Comparison of ENCODE assay signal across 10 cellular contexts in genomic region chr2:37375721-37376399, GRCh38. TPM values are rescaled to one million over a fixed set of nuclear protein-coding genes. Genes with fewer than 3 reads are reported as not detected.
DNase-seq lines count a peak whose midpoint lies in the region; ATAC-seq and FAIRE-seq lines count a peak whose summit lies in the region.
"Had no signal": no experiment of that assay in that cellular context is flagged by ENCODE, and none has a peak within 500 bp of the region (broad histone marks: within the 10 kb centered on the region; RNA-seq: fewer than 3 reads in every experiment).

No MANE protein-coding gene starts in this region.

- FAIRE-seq in frontal cortex (lab: Jason Lieb, UNC) = no peak

- peaks cover 80% of the 10 kb centered on the region for H3K27me3 Mint-ChIP-seq in activated naive CD4-positive, alpha-beta T cell treated with anti-CD3 and anti-CD28 coated beads, Interleukin-2, amount 10 ng/mL, durations not matched to agents 7 days and 5 days
- H3K27me3 Mint-ChIP-seq in activated naive CD8-positive, alpha-beta T cell = peaks cover 14% of the 10 kb centered on the region

- peak; percentile 11 for ATAC-seq in HG02981 (IDR thresholded peaks at IDR 0.05; ENCODE audit: unreplicated experiment)

- DNase-seq in activated naive CD4-positive, alpha-beta T cell treated with anti-CD3 and anti-CD28 coated beads, Interleukin-2, amount 10 ng/mL, durations not matched to agents 7 days and 5 days = no peak
- no peak for DNase-seq in activated naive CD4-positive, alpha-beta T cell treated with Interleukin-2 at 50 U/mL for 16 hours
- DNase-seq in inferior parietal cortex (ENCODE audit: extremely low spot score) (no peak), NCI-H510A treated with DMSO at 0.1 percent for 48 hours (lab: John Stamatoyannopoulos, UW) (no peak), frontal cortex (ENCODE audit: low spot score in 2 of 2) (no peak)
- DNase-seq: activated CD4-positive, alpha-beta T cell treated with anti-CD3 and anti-CD28 coated beads, Interleukin-2, amount 50 U/mL, for 1 hour; Caco-2 had no signal

- H3K9ac ChIP-seq in stomach smooth muscle (ENCODE audit: low read length in 2 of 2) = no peak overlapping the region

- no peaks in the 10 kb centered on the region for H3K36me3 Mint-ChIP-seq in activated naive CD4-positive, alpha-beta T cell treated with anti-CD3 and anti-CD28 coated beads, Interleukin-2, amount 10 ng/mL, durations not matched to agents 7 days and 5 days
- H3K36me3 Mint-ChIP-seq in activated naive CD8-positive, alpha-beta T cell = peaks cover 3% of the 10 kb centered on the region

- H3K4me1 Mint-ChIP-seq in activated naive CD4-positive, alpha-beta T cell treated with anti-CD3 and anti-CD28 coated beads, Interleukin-2, amount 10 ng/mL, durations not matched to agents 7 days and 5 days = peaks cover 32% of the 10 kb centered on the region
- H3K4me1 Mint-ChIP-seq in activated naive CD8-positive, alpha-beta T cell (ENCODE audit: low read depth) = peaks cover 45% of the 10 kb centered on the region

- H3K27me3 ChIP-seq in stomach smooth muscle (ENCODE audit: control insufficient read depth in 1 of 2, insufficient read depth in 2 of 2, low read length in 2 of 2) = no peaks in the 10 kb centered on the region

- H3K9me3 Mint-ChIP-seq in activated naive CD4-positive, alpha-beta T cell treated with anti-CD3 and anti-CD28 coated beads, Interleukin-2, amount 10 ng/mL, durations not matched to agents 7 days and 5 days = no peaks in the 10 kb centered on the region
- no peaks in the 10 kb centered on the region for H3K9me3 Mint-ChIP-seq in activated naive CD8-positive, alpha-beta T cell (ENCODE audit: low read depth)

- H3K27ac ChIP-seq in stomach smooth muscle (ENCODE audit: low read length) = peak overlapping the region; percentile 42

- peaks cover 9% of the 10 kb centered on the region for H3K4me1 ChIP-seq in stomach smooth muscle (ENCODE audit: control insufficient read depth, insufficient read depth, low read length)
- H3K4me1 ChIP-seq: Caco-2 had no signal

- H3K9me3 ChIP-seq in stomach smooth muscle (ENCODE audit: control insufficient read depth in 2 of 2, low read length in 2 of 2) = no peaks in the 10 kb centered on the region
- H3K9me3 ChIP-seq: Caco-2 had no signal

- no peak overlapping the region for H3K27ac Mint-ChIP-seq in activated naive CD4-positive, alpha-beta T cell treated with anti-CD3 and anti-CD28 coated beads, Interleukin-2, amount 10 ng/mL, durations not matched to agents 7 days and 5 days
- peak overlapping the region; percentile 67 for H3K27ac Mint-ChIP-seq in activated naive CD8-positive, alpha-beta T cell

- H3K4me3 ChIP-seq in stomach smooth muscle (ENCODE audit: low read length in 2 of 2) = peak overlapping the region; percentile 8 to 57

- H3K36me3 ChIP-seq in stomach smooth muscle (ENCODE audit: control insufficient read depth in 2 of 2, insufficient read depth in 2 of 2, low read length in 2 of 2) = no peaks in the 10 kb centered on the region

- peak overlapping the region; percentile 23 for H3K4me3 Mint-ChIP-seq in activated naive CD4-positive, alpha-beta T cell treated with anti-CD3 and anti-CD28 coated beads, Interleukin-2, amount 10 ng/mL, durations not matched to agents 7 days and 5 days
- H3K4me3 Mint-ChIP-seq in activated naive CD8-positive, alpha-beta T cell = peak overlapping the region; percentile 77

- CTCF ChIA-PET in activated naive CD4-positive, alpha-beta T cell treated with anti-CD3 and anti-CD28 coated beads, Interleukin-2, amount 10 ng/mL, durations not matched to agents 7 days and 5 days (lab: Charles Lee) = interaction anchor here (1.3 to 5.0 kb wide), 6 partner anchors 9 to 500 kb away, joined by 3 to 38 read pairs (median 5); no protein-coding TSS in a partner anchor

RNA-seq across cellular contexts. Expression of gene QPCT, which starts 31.4 kb away (rescaled TPM):
- 22.0 TPM for total RNA-seq in frontal cortex

RNA-seq across cellular contexts. Expression of gene PRKD3, which starts 51.2 kb away (rescaled TPM):
- total RNA-seq in frontal cortex = 24.1 TPM
